Comparison of ENCODE assay signal across 8 cellular contexts in the genomic region with DNA sequence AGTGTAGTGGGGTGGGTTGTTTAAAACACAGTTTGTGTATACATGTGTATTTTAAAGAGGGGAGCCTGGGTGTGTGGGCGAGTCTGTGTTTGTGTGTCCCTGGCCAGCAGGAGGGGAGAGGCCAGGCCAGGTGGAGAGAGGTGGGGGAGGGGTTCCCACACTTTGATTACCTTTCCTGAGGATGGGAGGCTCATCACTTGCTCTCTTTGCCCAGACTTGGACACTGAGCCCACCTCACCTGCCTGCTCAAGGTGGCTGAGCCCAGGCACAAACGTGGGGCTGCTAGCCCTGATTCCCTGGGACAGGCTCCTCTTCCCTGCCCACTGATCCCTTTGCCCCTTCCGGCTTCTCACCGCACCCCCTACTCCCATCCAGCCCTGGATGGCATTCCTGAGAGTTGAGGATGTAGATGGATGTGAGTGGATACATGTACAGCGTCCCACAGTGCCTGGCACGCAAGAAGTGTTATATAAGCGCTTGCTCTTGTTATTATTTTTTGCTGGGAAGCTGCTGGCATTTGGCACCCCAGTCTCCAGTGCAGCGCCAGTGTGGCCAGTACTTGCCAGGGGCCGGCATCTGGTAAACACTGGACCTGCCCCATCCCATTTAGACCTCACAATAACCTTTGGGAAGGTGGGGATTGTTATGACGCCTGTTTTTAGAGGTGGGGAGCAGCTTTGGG. TPM values are rescaled to one million over a fixed set of nuclear protein-coding genes. Genes with fewer than 3 reads are reported as not detected.
DNase-seq lines count a peak whose midpoint lies in the region; ATAC-seq and TF ChIP-seq lines count a peak whose summit lies in the region.

No MANE protein-coding gene starts in this region.

- in situ Hi-C loops in astrocyte of the cerebellum (cut with HindIII; ENCODE audit: low sequenced_read_pairs), result no loop called here

- H3K9me3 ChIP-seq in heart left ventricle (no peaks in the 10 kb centered on the region), right lobe of liver (no peaks in the 10 kb centered on the region), tibial artery (no peaks in the 10 kb centered on the region)

- TF ChIP-seq CTCF in heart left ventricle (IDR thresholded peaks at IDR 0.05), result no peak
- TF ChIP-seq CTCF in astrocyte of the cerebellum (IDR thresholded peaks at IDR 0.05; ENCODE audit: low read depth, low read length, missing control alignments), result no peak
- no peak for TF ChIP-seq CTCF in right lobe of liver (IDR thresholded peaks at IDR 0.05)
- TF ChIP-seq CTCF in tibial artery (IDR thresholded peaks at IDR 0.05), result peak in 1 of 2 experiments; percentile 4

- peak in 2 of 5 donors; percentile 48 to 56 for DNase-seq in heart left ventricle
- DNase-seq in Right ventricle myocardium inferior (ENCODE audit: missing footprints), result no peak
- DNase-seq in astrocyte of the cerebellum (ENCODE audit: low read depth), result no peak
- DNase-seq in right lobe of liver, result peak; percentile 48 to 72 (median 54)
- peak in 1 of 2 donors; percentile 77 for DNase-seq in tibial artery

- intact Hi-C loops in heart left ventricle (cut with DNase I) (loop anchor here (5.0 to 10.0 kb wide), 10 partner anchors 81 to 204 kb away; no protein-coding TSS in a partner anchor), Right ventricle myocardium inferior (cut with DNase I) (loop anchor here (2.0 kb wide), 1 partner anchor 85 kb away; no protein-coding TSS in a partner anchor), right lobe of liver (cut with DNase I) (loop anchor here (5.0 kb wide), 3 partner anchors 114 to 384 kb away; no protein-coding TSS in a partner anchor), tibial artery (cut with DNase I; ENCODE audit: low total_unique reads) (loop anchor here (5.0 kb wide), 2 partner anchors 114 to 204 kb away; no protein-coding TSS in a partner anchor)

- no peaks in the 10 kb centered on the region for H3K27me3 ChIP-seq in heart left ventricle
- no peaks in the 10 kb centered on the region for H3K27me3 ChIP-seq in right lobe of liver
- no peaks in the 10 kb centered on the region for H3K27me3 ChIP-seq in tibial artery

- 49 to 55% (median 53%) methylated on average over 9 to 10 of the region's 10 CpGs for WGBS in heart left ventricle, 4 donors
- WGBS in right lobe of liver (ENCODE audit: insufficient coverage, low coverage, low lambda C conversion rate, missing lambda C conversion rate), result 15% methylated on average over 9 of the region's 10 CpGs

- peak in 1 of 4 donors; percentile 38 for ATAC-seq in heart left ventricle
- ATAC-seq in Right ventricle myocardium inferior, result no peak
- ATAC-seq in right lobe of liver, result peak in 2 of 4 donors; percentile 0
- no peak for ATAC-seq in activated CD4-positive, CD25-positive, alpha-beta regulatory T cell treated with anti-CD3 and anti-CD28 coated beads, Interleukin-2, amount 50 U/mL, for 24 hours
- no peak for ATAC-seq in HG03571 (IDR thresholded peaks at IDR 0.05; ENCODE audit: unreplicated experiment)
- no peak for ATAC-seq in GM21515 (IDR thresholded peaks at IDR 0.05; ENCODE audit: unreplicated experiment)

- H3K4me1 ChIP-seq in heart left ventricle (peaks cover 0 to 40% (median 19%) of the 10 kb centered on the region in 12 donors), right lobe of liver (peaks cover 0 to 14% (median 5%) of the 10 kb centered on the region in 4 donors), tibial artery (peaks cover 0 to 48% (median 29%) of the 10 kb centered on the region in 4 donors)

- H3K27ac ChIP-seq in heart left ventricle (peak overlapping the region; percentile 97 to 100 (median 98)), right lobe of liver (peak overlapping the region; percentile 98), tibial artery (peak overlapping the region; percentile 96 to 98)

- H3K4me3 ChIP-seq in heart left ventricle (peak overlapping the region; percentile 76 to 96 (median 88)), astrocyte of the cerebellum (ENCODE audit: low read depth, low read length) (peak overlapping the region; percentile 91), right lobe of liver (peak overlapping the region; percentile 67 to 88 (median 85)), tibial artery (peak overlapping the region; percentile 59 to 88)

- H3K36me3 ChIP-seq in heart left ventricle (peaks cover 0 to 28% (median 0%) of the 10 kb centered on the region in 9 donors), right lobe of liver (peaks cover 0 to 13% (median 7%) of the 10 kb centered on the region in 4 donors), tibial artery (peaks cover 28 to 53% (median 29%) of the 10 kb centered on the region in 3 donors)

- TF ChIP-seq POLR2A in heart left ventricle (IDR thresholded peaks at IDR 0.05) (no peak), right lobe of liver (IDR thresholded peaks at IDR 0.05) (peak; percentile 33)

RNA-seq across cellular contexts. Expression of a gene that starts 2.7 kb away (rescaled TPM):
- total RNA-seq in heart left ventricle (100 to 1,000 TPM in 1 of 9 donors, 10 to 100 TPM in 8; 30.2 to 122 (median 63.3) TPM), Right ventricle myocardium inferior (62.4 TPM), right lobe of liver (100 to 1,000 TPM; 130 to 182 (median 152) TPM)
- 10 to 100 TPM; 14.7 to 19.8 TPM for polyA plus RNA-seq in heart left ventricle

RNA-seq across cellular contexts. Expression of a gene that starts 39.8 kb away (rescaled TPM):
- total RNA-seq in heart left ventricle, result 10 to 100 TPM; 13.7 to 37.4 (median 23.6) TPM
- polyA plus RNA-seq in heart left ventricle, result 10 to 100 TPM; 28.4 to 35.3 TPM
- total RNA-seq in Right ventricle myocardium inferior, result 31.2 TPM
- total RNA-seq in right lobe of liver, result 10 to 100 TPM in 5 of 6 experiments, 1 to 10 TPM in 1; 6.9 to 25.3 (median 13.7) TPM

Comparison
In these comparisons a context has a peak if more than half of its experiments do, and no peak if none do; other contexts are left out.
1. DNase-seq: peak in right lobe of liver (3 of 3); none in Right ventricle myocardium inferior (single experiment) and astrocyte of the cerebellum (single experiment).
2. Peak in every context shown above with its lines, with median percentiles within 50 percentile points of each other: H3K27ac ChIP-seq and H3K4me3 ChIP-seq.